8 cellular contexts compared by ENCODE assay signal in genomic region chr19:58558066-58558622, GRCh38. TPM values are rescaled to one million over a fixed set of nuclear protein-coding genes. Genes with fewer than 3 reads are reported as not detected.
DNase-seq lines count a peak whose midpoint lies in the region; ATAC-seq, FAIRE-seq and TF ChIP-seq lines count a peak whose summit lies in the region.

TSS of gene UBE2M (minus strand) at chr19:58558611. CDS start at chr19:58558381, 230 bp downstream.

- peak within 1 kb of the TSS; percentile 99 to 100 (median 100) for H3K27ac Mint-ChIP-seq in brain

- H3K4me1 ChIP-seq in Peyer's patch, result peaks cover 4 to 67% (median 41%) of the 10 kb centered on the region in 4 donors

- TF ChIP-seq CTCF in Peyer's patch (IDR thresholded peaks at IDR 0.05) (no peak), brain (conservative IDR thresholded peaks at IDR 0.05) (no peak), D721Med (IDR thresholded peaks at IDR 0.05; ENCODE audit: insufficient read depth, missing control alignments) (no peak)

- no peaks in the 10 kb centered on the region for H3K9me3 ChIP-seq in Peyer's patch

- no peak for FAIRE-seq in D721Med (lab: Jason Lieb, UNC)

- peaks cover 0 to 16% (median 0%) of the 10 kb centered on the region in 3 donors for H3K36me3 ChIP-seq in Peyer's patch

- no peaks in the 10 kb centered on the region for H3K27me3 ChIP-seq in Peyer's patch

- peaks cover 57% of the 10 kb centered on the region for H3K4me1 Mint-ChIP-seq in brain

- ATAC-seq in GM21423 (IDR thresholded peaks at IDR 0.05; ENCODE audit: unreplicated experiment), result peak; percentile 1

- DNase-seq in Peyer's patch (peak in 2 of 3 donors; percentile 48 to 80), islet precursor cell (peak; percentile 80), GF-D8 (lab: John Stamatoyannopoulos, UW) (no peak), NCI-H345 treated with DMSO at 0.1 percent for 48 hours (lab: John Stamatoyannopoulos, UW; ENCODE audit: unreplicated experiment) (no peak), D721Med (ENCODE audit: insufficient read length, low spot score) (no peak)
- DNase-seq in stimulated activated CD4-positive, alpha-beta T cell treated with anti-CD3 and anti-CD28 coated beads, Interleukin-4, amount 100 ng/mL, for 24 hours, result peak; percentile 67

- peaks cover 18% of the 10 kb centered on the region for H3K36me3 Mint-ChIP-seq in brain

- peak within 1 kb of the TSS; percentile 96 to 99 (median 97) for H3K4me3 Mint-ChIP-seq in brain

- H3K9me3 Mint-ChIP-seq in brain, result peaks cover 0 to 5% (median 0%) of the 10 kb centered on the region in 5 experiments

- H3K4me3 ChIP-seq in Peyer's patch, result peak within 1 kb of the TSS; percentile 58 to 84 (median 76)

- H3K27me3 Mint-ChIP-seq in brain, result peaks cover 18% of the 10 kb centered on the region

- peak within 1 kb of the TSS; percentile 93 to 100 (median 99) for H3K27ac ChIP-seq in Peyer's patch

- TF ChIP-seq POLR2A in Peyer's patch (IDR thresholded peaks at IDR 0.05), result no peak

RNA-seq across cellular contexts. Expression of gene UBE2M, which starts in this region (rescaled TPM):
- 10 to 100 TPM; 10.2 to 37.1 (median 18.5) TPM for total RNA-seq in Peyer's patch
- polyA plus RNA-seq in brain (ENCODE audit: insufficient read depth, low read depth, low replicate concordance), result 192 TPM

Comparison
In these comparisons a context has a peak if more than half of its experiments do, and no peak if none do; other contexts are left out.
1. DNase-seq: peak in Peyer's patch (2 of 3), islet precursor cell (single experiment) and stimulated activated CD4-positive, alpha-beta T cell treated with anti-CD3 and anti-CD28 coated beads, Interleukin-4, amount 100 ng/mL, for 24 hours (single experiment); none in GF-D8 (single experiment), NCI-H345 treated with DMSO at 0.1 percent for 48 hours (single experiment) and D721Med (single experiment).